Comparison of ENCODE assay signal across 14 cellular contexts in genomic region chr5:68380071-68380470, GRCh38.
"Had no signal": no experiment of that assay in that cellular context is flagged by ENCODE, and none has a peak within 500 bp of the region (broad histone marks: within the 10 kb centered on the region; RNA-seq: fewer than 3 reads in every experiment).

No MANE protein-coding gene starts in this region.

- H3K27me3 Mint-ChIP-seq: naive thymus-derived CD8-positive, alpha-beta T cell; T-cell had no signal

- H3K9me3 ChIP-seq: adrenal gland, heart left ventricle, testis had no signal

- H3K27ac Mint-ChIP-seq: activated naive CD4-positive, alpha-beta T cell treated with anti-CD3 and anti-CD28 coated beads for 36 hours had no signal

- ATAC-seq: heart left ventricle; left colon; naive thymus-derived CD8-positive, alpha-beta T cell; T-cell had no signal

- H3K4me1 ChIP-seq: adrenal gland, testis had no signal

- H3K27ac ChIP-seq: adrenal gland, heart left ventricle, testis had no signal

- DNase-seq: activated CD4-positive, alpha-beta T cell treated with anti-CD3 and anti-CD28 coated beads, Interleukin-2, amount 50 U/mL, for 4 hours; activated CD4-positive, CD25-positive, alpha-beta regulatory T cell; activated CD8-positive, alpha-beta memory T cell treated with anti-CD3 and anti-CD28 coated beads, Interleukin-2, amount 50 U/mL, for 4 hours; activated naive CD4-positive, alpha-beta T cell treated with anti-CD3 and anti-CD28 coated beads for 36 hours; effector CD8-positive, alpha-beta T cell; heart left ventricle; naive thymus-derived CD8-positive, alpha-beta T cell; stimulated activated CD4-positive, alpha-beta T cell treated with anti-CD3 and anti-CD28 coated beads, Interleukin-2, amount 100 ng/mL, for 48 hours; stimulated activated naive CD4-positive, alpha-beta T cell treated with Interleukin-2 at 50 U/mL for 16 hours; T-cell; testis had no signal

- H3K27me3 ChIP-seq: adrenal gland, heart left ventricle, testis had no signal

- H3K4me3 Mint-ChIP-seq: activated naive CD4-positive, alpha-beta T cell treated with anti-CD3 and anti-CD28 coated beads for 36 hours; naive thymus-derived CD8-positive, alpha-beta T cell; T-cell had no signal

- H3K36me3 Mint-ChIP-seq: naive thymus-derived CD8-positive, alpha-beta T cell; T-cell had no signal

- H3K36me3 ChIP-seq: adrenal gland, heart left ventricle had no signal

- H3K9me3 Mint-ChIP-seq: activated naive CD4-positive, alpha-beta T cell treated with anti-CD3 and anti-CD28 coated beads for 36 hours had no signal

- H3K4me3 ChIP-seq: adrenal gland, heart left ventricle, lung, testis had no signal
